In genomic region chr17:42252528-42253172, GRCh38 we compare ENCODE assay signal across 1 cellular context.
TF ChIP-seq lines count a peak whose summit lies in the region.

No MANE protein-coding gene starts in this region.

TF ChIP-seq in HEK293, 187 proteins besides CTCF, POLR2A, EP300 and RAD21 (continued from another document and continues in another):
- TF ChIP-seq, protein P1, sequence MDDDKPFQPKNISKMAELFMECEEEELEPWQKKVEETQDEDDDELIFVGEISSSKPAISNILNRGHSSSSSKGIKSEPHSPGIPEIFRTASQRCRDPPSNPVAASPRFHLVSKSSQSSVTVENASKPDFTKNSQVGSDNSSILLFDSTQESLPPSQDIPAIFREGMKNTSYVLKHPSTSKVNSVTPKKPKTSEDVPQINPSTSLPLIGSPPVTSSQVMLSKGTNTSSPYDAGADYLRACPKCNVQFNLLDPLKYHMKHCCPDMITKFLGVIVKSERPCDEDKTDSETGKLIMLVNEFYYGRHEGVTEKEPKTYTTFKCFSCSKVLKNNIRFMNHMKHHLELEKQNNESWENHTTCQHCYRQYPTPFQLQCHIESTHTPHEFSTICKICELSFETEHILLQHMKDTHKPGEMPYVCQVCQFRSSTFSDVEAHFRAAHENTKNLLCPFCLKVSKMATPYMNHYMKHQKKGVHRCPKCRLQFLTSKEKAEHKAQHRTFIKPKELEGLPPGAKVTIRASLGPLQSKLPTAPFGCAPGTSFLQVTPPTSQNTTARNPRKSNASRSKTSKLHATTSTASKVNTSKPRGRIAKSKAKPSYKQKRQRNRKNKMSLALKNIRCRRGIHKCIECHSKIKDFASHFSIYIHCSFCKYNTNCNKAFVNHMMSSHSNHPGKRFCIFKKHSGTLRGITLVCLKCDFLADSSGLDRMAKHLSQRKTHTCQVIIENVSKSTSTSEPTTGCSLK (tag by site-specific recombination; IDR thresholded peaks at IDR 0.05) = no peak
- TF ChIP-seq TCF7L2 (IDR thresholded peaks at IDR 0.05; ENCODE audit: borderline replicate concordance, low read depth, low read length) = no peak
- TF ChIP-seq ZNF624 (tag by site-specific recombination; IDR thresholded peaks at IDR 0.05) = no peak
- peak; percentile 61; the same call in 1 of the 2 replicates for TF ChIP-seq MEIS1 (CRISPR knock-in tag; IDR thresholded peaks at IDR 0.05; ENCODE audit: borderline replicate concordance)
- peak; percentile 76; the same call in 1 of the 2 replicates for TF ChIP-seq ZNF24 (tag by site-specific recombination; IDR thresholded peaks at IDR 0.05)
- TF ChIP-seq SP7 (tag by site-specific recombination; IDR thresholded peaks at IDR 0.05) = peak; percentile 95
- TF ChIP-seq ZNF223 (tag by site-specific recombination; IDR thresholded peaks at IDR 0.05) = no peak
- TF ChIP-seq ZNF600 (tag by site-specific recombination; IDR thresholded peaks at IDR 0.05) = peak; percentile 38; the same call in 1 of the 2 replicates
- TF ChIP-seq, protein P2, sequence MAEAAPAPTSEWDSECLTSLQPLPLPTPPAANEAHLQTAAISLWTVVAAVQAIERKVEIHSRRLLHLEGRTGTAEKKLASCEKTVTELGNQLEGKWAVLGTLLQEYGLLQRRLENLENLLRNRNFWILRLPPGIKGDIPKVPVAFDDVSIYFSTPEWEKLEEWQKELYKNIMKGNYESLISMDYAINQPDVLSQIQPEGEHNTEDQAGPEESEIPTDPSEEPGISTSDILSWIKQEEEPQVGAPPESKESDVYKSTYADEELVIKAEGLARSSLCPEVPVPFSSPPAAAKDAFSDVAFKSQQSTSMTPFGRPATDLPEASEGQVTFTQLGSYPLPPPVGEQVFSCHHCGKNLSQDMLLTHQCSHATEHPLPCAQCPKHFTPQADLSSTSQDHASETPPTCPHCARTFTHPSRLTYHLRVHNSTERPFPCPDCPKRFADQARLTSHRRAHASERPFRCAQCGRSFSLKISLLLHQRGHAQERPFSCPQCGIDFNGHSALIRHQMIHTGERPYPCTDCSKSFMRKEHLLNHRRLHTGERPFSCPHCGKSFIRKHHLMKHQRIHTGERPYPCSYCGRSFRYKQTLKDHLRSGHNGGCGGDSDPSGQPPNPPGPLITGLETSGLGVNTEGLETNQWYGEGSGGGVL (tag by site-specific recombination; IDR thresholded peaks at IDR 0.05) = no peak
- TF ChIP-seq PRDM6 (tag by site-specific recombination; IDR thresholded peaks at IDR 0.05) = peak; percentile 65
- TF ChIP-seq ZNF843 (tag by site-specific recombination; IDR thresholded peaks at IDR 0.05) = peak; percentile 59
- no peak for TF ChIP-seq ZNF341 (tag by site-specific recombination; IDR thresholded peaks at IDR 0.05; ENCODE audit: low read depth)
- TF ChIP-seq PRDM1 (tag by site-specific recombination; IDR thresholded peaks at IDR 0.05) = no peak
- TF ChIP-seq ZNF76 (tag by site-specific recombination; IDR thresholded peaks at IDR 0.05; ENCODE audit: borderline replicate concordance, low read depth) = no peak
- TF ChIP-seq ZNF521 (tag by site-specific recombination; IDR thresholded peaks at IDR 0.05) = no peak
- TF ChIP-seq, protein P3, sequence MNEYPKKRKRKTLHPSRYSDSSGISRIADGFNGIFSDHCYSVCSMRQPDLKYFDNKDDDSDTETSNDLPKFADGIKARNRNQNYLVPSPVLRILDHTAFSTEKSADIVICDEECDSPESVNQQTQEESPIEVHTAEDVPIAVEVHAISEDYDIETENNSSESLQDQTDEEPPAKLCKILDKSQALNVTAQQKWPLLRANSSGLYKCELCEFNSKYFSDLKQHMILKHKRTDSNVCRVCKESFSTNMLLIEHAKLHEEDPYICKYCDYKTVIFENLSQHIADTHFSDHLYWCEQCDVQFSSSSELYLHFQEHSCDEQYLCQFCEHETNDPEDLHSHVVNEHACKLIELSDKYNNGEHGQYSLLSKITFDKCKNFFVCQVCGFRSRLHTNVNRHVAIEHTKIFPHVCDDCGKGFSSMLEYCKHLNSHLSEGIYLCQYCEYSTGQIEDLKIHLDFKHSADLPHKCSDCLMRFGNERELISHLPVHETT (tag by site-specific recombination; IDR thresholded peaks at IDR 0.05) = peak; percentile 76; the same call in 1 of the 2 replicates
- no peak for TF ChIP-seq ZNF121 (tag by site-specific recombination; IDR thresholded peaks at IDR 0.05)
- TF ChIP-seq ZBTB17 (tag by site-specific recombination; IDR thresholded peaks at IDR 0.05) = no peak; the same call in 1 of the 2 replicates
- no peak for TF ChIP-seq ZNF677 (tag by site-specific recombination; IDR thresholded peaks at IDR 0.05)
- peak; percentile 9; the same call in 1 of the 2 replicates for TF ChIP-seq ZNF654 (tag by site-specific recombination; IDR thresholded peaks at IDR 0.05; ENCODE audit: low read depth)
- TF ChIP-seq, protein P4, sequence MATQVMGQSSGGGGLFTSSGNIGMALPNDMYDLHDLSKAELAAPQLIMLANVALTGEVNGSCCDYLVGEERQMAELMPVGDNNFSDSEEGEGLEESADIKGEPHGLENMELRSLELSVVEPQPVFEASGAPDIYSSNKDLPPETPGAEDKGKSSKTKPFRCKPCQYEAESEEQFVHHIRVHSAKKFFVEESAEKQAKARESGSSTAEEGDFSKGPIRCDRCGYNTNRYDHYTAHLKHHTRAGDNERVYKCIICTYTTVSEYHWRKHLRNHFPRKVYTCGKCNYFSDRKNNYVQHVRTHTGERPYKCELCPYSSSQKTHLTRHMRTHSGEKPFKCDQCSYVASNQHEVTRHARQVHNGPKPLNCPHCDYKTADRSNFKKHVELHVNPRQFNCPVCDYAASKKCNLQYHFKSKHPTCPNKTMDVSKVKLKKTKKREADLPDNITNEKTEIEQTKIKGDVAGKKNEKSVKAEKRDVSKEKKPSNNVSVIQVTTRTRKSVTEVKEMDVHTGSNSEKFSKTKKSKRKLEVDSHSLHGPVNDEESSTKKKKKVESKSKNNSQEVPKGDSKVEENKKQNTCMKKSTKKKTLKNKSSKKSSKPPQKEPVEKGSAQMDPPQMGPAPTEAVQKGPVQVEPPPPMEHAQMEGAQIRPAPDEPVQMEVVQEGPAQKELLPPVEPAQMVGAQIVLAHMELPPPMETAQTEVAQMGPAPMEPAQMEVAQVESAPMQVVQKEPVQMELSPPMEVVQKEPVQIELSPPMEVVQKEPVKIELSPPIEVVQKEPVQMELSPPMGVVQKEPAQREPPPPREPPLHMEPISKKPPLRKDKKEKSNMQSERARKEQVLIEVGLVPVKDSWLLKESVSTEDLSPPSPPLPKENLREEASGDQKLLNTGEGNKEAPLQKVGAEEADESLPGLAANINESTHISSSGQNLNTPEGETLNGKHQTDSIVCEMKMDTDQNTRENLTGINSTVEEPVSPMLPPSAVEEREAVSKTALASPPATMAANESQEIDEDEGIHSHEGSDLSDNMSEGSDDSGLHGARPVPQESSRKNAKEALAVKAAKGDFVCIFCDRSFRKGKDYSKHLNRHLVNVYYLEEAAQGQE (tag by site-specific recombination; IDR thresholded peaks at IDR 0.05) = no peak
- TF ChIP-seq GLIS1 (tag by site-specific recombination; IDR thresholded peaks at IDR 0.05) = no peak
- TF ChIP-seq, protein P5, sequence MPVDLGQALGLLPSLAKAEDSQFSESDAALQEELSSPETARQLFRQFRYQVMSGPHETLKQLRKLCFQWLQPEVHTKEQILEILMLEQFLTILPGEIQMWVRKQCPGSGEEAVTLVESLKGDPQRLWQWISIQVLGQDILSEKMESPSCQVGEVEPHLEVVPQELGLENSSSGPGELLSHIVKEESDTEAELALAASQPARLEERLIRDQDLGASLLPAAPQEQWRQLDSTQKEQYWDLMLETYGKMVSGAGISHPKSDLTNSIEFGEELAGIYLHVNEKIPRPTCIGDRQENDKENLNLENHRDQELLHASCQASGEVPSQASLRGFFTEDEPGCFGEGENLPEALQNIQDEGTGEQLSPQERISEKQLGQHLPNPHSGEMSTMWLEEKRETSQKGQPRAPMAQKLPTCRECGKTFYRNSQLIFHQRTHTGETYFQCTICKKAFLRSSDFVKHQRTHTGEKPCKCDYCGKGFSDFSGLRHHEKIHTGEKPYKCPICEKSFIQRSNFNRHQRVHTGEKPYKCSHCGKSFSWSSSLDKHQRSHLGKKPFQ (tag by site-specific recombination; IDR thresholded peaks at IDR 0.05) = no peak
- TF ChIP-seq KLF10 (tag by site-specific recombination; IDR thresholded peaks at IDR 0.05) = no peak; the same call in 1 of the 2 replicates
- TF ChIP-seq AEBP2 (tag by site-specific recombination; IDR thresholded peaks at IDR 0.05; ENCODE audit: borderline replicate concordance) = no peak
- TF ChIP-seq ZNF510 (tag by site-specific recombination; IDR thresholded peaks at IDR 0.05; ENCODE audit: insufficient replicate concordance) = no peak
- TF ChIP-seq, protein P6, sequence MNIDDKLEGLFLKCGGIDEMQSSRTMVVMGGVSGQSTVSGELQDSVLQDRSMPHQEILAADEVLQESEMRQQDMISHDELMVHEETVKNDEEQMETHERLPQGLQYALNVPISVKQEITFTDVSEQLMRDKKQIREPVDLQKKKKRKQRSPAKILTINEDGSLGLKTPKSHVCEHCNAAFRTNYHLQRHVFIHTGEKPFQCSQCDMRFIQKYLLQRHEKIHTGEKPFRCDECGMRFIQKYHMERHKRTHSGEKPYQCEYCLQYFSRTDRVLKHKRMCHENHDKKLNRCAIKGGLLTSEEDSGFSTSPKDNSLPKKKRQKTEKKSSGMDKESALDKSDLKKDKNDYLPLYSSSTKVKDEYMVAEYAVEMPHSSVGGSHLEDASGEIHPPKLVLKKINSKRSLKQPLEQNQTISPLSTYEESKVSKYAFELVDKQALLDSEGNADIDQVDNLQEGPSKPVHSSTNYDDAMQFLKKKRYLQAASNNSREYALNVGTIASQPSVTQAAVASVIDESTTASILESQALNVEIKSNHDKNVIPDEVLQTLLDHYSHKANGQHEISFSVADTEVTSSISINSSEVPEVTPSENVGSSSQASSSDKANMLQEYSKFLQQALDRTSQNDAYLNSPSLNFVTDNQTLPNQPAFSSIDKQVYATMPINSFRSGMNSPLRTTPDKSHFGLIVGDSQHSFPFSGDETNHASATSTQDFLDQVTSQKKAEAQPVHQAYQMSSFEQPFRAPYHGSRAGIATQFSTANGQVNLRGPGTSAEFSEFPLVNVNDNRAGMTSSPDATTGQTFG (tag by site-specific recombination; IDR thresholded peaks at IDR 0.05; ENCODE audit: borderline replicate concordance) = no peak
- no peak for TF ChIP-seq ZNF248 (tag by site-specific recombination; IDR thresholded peaks at IDR 0.05)
- TF ChIP-seq, protein P7, sequence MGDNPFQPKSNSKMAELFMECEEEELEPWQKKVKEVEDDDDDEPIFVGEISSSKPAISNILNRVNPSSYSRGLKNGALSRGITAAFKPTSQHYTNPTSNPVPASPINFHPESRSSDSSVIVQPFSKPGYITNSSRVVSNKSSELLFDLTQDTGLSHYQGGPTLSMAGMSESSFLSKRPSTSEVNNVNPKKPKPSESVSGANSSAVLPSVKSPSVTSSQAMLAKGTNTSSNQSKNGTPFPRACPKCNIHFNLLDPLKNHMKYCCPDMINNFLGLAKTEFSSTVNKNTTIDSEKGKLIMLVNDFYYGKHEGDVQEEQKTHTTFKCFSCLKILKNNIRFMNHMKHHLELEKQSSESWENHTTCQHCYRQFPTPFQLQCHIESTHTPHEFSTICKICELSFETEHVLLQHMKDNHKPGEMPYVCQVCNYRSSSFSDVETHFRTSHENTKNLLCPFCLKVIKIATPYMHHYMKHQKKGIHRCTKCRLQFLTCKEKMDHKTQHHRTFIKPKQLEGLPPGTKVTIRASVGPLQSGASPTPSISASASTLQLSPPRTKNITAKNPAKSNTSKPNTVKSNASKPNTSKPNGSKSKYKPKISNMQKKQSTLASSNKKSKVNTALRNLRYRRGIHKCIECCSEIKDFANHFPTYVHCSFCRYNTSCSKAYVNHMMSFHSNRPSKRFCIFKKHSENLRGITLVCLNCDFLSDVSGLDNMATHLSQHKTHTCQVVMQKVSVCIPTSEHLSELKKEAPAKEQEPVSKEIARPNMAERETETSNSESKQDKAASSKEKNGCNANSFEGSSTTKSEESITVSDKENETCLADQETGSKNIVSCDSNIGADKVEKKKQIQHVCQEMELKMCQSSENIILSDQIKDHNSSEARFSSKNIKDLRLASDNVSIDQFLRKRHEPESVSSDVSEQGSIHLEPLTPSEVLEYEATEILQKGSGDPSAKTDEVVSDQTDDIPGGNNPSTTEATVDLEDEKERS (tag by site-specific recombination; IDR thresholded peaks at IDR 0.05) = no peak
- TF ChIP-seq MZF1 (tag by site-specific recombination; IDR thresholded peaks at IDR 0.05; ENCODE audit: borderline replicate concordance) = no peak
- no peak for TF ChIP-seq ZNF10 (tag by site-specific recombination; IDR thresholded peaks at IDR 0.05)
